ENCODE assay signal across 18 cellular contexts in the genomic region with DNA sequence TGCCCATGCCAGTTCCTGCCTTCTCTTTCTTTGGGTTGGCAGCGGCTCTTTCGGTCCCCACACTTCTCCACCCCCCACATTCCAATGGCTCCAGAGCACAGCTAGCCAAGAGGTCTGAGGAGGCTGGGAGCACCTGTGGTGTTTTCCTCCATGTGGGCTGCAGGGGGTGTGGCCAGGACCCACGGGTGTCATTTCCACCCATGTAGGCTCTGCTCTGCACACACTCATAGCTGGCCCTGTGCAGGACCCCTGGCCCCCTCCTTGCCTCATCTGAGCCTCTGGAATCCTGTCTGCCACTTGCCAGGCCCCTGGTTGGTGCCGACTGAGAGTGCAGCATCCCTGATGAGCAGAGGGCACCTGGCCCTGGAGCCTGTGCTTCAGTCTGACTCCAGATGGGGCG. TPM values are rescaled to one million over a fixed set of nuclear protein-coding genes. Genes with fewer than 3 reads are reported as not detected.
DNase-seq lines count a peak whose midpoint lies in the region; ATAC-seq and TF ChIP-seq lines count a peak whose summit lies in the region.
"Had no signal": no experiment of that assay in that cellular context is flagged by ENCODE, and none has a peak within 500 bp of the region (broad histone marks: within the 10 kb centered on the region; RNA-seq: fewer than 3 reads in every experiment).

No MANE protein-coding gene starts in this region.

- H3K36me3 ChIP-seq in SJCRH30: peaks cover 1% of the 10 kb centered on the region; the same call in 1 of the 2 replicates
- H3K36me3 ChIP-seq in mesodermal cell (ENCODE audit: control insufficient read depth, insufficient read depth, low read length): peaks cover 6% of the 10 kb centered on the region
- H3K36me3 ChIP-seq in thyroid gland: no peaks in the 10 kb centered on the region
- H3K36me3 ChIP-seq: suprapubic skin had no signal

- no peak for TF ChIP-seq CTCF in thyroid gland (IDR thresholded peaks at IDR 0.05)

- DNase-seq in SJCRH30 (no peak), epithelial cell of prostate (ENCODE audit: low read depth, low spot score) (no peak), thyroid gland (no peak), KG1 (lab: John Stamatoyannopoulos, UW) (no peak), sciatic nerve (ENCODE audit: low spot score) (no peak)
- DNase-seq: activated CD4-positive, alpha-beta T cell treated with anti-CD3 and anti-CD28 coated beads for 4 hours; activated CD8-positive, alpha-beta memory T cell treated with anti-CD3 and anti-CD28 coated beads, Interleukin-2, amount 50 U/mL, for 4 hours; activated naive CD4-positive, alpha-beta T cell; hippocampal formation; kidney glomerular epithelial cell; MV-4-11; naive thymus-derived CD4-positive, alpha-beta T cell; NCI-H2029 treated with DMSO at 0.1 percent for 48 hours had no signal

- ATAC-seq in HG03045 (IDR thresholded peaks at IDR 0.05; ENCODE audit: unreplicated experiment) (no peak), sciatic nerve (no peak), HG02981 (IDR thresholded peaks at IDR 0.05; ENCODE audit: unreplicated experiment) (no peak)
- ATAC-seq: HepG2; naive thymus-derived CD4-positive, alpha-beta T cell had no signal

- peaks cover 55% of the 10 kb centered on the region for H3K4me1 ChIP-seq in SJCRH30
- H3K4me1 ChIP-seq in mesodermal cell (ENCODE audit: control insufficient read depth, insufficient read depth, low read length, poor library complexity, severe bottlenecking): peaks cover 43% of the 10 kb centered on the region
- H3K4me1 ChIP-seq in thyroid gland: peaks cover 0 to 16% of the 10 kb centered on the region in 2 donors

- 81 to 82% methylated on average over 2 of the region's 5 CpGs for WGBS in mesodermal cell (ENCODE audit: insufficient coverage in 2 of 2), 2 experiments
- WGBS in thyroid gland, 2 donors: 61 to 65% methylated on average over 5 of the region's 5 CpGs

- H3K9me3 ChIP-seq in SJCRH30 (replicated peaks) (no peaks in the 10 kb centered on the region), mesodermal cell (ENCODE audit: control insufficient read depth, low read length) (no peaks in the 10 kb centered on the region), thyroid gland (no peaks in the 10 kb centered on the region)
- H3K9me3 ChIP-seq: suprapubic skin had no signal

- H3K27ac ChIP-seq in SJCRH30 (peak overlapping the region; percentile 83), epithelial cell of prostate (peak overlapping the region; percentile 92), mesodermal cell (ENCODE audit: low read depth, low read length, severe bottlenecking) (peak overlapping the region; percentile 73), thyroid gland (peak overlapping the region in 2 of 3 donors; percentile 26 to 36)
- H3K27ac ChIP-seq: suprapubic skin had no signal

- no peaks in the 10 kb centered on the region for H3K27me3 ChIP-seq in SJCRH30
- no peaks in the 10 kb centered on the region for H3K27me3 ChIP-seq in thyroid gland
- H3K27me3 ChIP-seq: suprapubic skin had no signal

- H3K4me3 ChIP-seq in SJCRH30 (no peak overlapping the region), mesodermal cell (ENCODE audit: extremely low read depth, insufficient read depth, low read length, poor library complexity, severe bottlenecking) (no peak overlapping the region), thyroid gland (replicated peaks in 1 of 3) (no peak overlapping the region)
- H3K4me3 ChIP-seq: suprapubic skin had no signal

- intact Hi-C loops in thyroid gland (cut with DNase I) (no loop called here), sciatic nerve (cut with DNase I) (no loop called here)

- no peak for TF ChIP-seq POLR2A in thyroid gland (IDR thresholded peaks at IDR 0.05)

RNA-seq across cellular contexts. Expression of gene DYSF, which starts 46.3 kb away (rescaled TPM):
- 13.9 and 15.2 TPM in 2 replicates for total RNA-seq in SJCRH30 (2014; rRNA removed; shearing (Covaris generic))
- polyA plus RNA-seq in mesodermal cell (2013, experiment 1 of 2): 37.6 TPM
- polyA plus RNA-seq in mesodermal cell (2013, experiment 2 of 2): 23.4 TPM
- 10 to 100 TPM; 10.3 to 14.9 (median 14.4) TPM for total RNA-seq in thyroid gland
- total RNA-seq in sciatic nerve: 21.8 TPM
- polyA plus RNA-seq: naive thymus-derived CD4-positive, alpha-beta T cell had no signal

Comparison
In these comparisons a context has a peak if more than half of its experiments do, and no peak if none do; other contexts are left out.
1. H3K27ac ChIP-seq: peak in every context shown above with its lines; median percentile 92 in epithelial cell of prostate; 83 in SJCRH30; 73 in mesodermal cell; 31 in thyroid gland.